In the genomic region with DNA sequence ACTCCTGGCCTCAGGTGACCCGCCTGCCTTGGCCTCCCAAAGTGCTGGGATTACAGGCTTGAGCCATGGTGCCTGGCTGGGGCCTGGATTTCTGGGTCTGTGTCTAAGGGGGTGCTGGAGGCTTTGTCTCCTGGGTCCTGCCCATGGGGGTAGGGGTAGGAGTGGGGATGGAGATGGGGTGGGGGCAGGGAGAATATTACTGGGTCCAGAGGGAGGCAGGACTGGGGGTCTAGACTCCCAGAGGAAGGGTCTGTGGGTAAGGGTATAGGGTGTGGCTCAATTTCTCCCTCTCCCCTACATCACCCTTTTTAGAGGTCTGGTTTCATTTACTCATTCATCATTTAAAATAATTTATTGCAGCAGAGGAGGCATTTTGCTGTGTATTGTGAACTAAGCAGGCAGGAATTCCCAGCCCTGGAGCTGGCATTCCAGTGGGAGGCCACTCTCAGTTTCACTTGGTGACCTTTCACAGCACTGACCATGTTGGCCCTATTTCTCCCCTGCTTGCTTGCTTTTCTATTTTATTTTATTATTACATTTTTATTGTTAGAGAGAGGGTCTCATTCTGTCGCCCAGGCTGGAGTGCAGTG, we compare ENCODE assay signal across 1 cellular context.
TF ChIP-seq lines count a peak whose summit lies in the region.

No MANE protein-coding gene starts in this region.

TF ChIP-seq in SK-N-SH, 30 proteins besides CTCF, POLR2A, EP300 and RAD21 (continued from another document):
- TF ChIP-seq, protein P1, sequence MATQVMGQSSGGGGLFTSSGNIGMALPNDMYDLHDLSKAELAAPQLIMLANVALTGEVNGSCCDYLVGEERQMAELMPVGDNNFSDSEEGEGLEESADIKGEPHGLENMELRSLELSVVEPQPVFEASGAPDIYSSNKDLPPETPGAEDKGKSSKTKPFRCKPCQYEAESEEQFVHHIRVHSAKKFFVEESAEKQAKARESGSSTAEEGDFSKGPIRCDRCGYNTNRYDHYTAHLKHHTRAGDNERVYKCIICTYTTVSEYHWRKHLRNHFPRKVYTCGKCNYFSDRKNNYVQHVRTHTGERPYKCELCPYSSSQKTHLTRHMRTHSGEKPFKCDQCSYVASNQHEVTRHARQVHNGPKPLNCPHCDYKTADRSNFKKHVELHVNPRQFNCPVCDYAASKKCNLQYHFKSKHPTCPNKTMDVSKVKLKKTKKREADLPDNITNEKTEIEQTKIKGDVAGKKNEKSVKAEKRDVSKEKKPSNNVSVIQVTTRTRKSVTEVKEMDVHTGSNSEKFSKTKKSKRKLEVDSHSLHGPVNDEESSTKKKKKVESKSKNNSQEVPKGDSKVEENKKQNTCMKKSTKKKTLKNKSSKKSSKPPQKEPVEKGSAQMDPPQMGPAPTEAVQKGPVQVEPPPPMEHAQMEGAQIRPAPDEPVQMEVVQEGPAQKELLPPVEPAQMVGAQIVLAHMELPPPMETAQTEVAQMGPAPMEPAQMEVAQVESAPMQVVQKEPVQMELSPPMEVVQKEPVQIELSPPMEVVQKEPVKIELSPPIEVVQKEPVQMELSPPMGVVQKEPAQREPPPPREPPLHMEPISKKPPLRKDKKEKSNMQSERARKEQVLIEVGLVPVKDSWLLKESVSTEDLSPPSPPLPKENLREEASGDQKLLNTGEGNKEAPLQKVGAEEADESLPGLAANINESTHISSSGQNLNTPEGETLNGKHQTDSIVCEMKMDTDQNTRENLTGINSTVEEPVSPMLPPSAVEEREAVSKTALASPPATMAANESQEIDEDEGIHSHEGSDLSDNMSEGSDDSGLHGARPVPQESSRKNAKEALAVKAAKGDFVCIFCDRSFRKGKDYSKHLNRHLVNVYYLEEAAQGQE (IDR thresholded peaks at IDR 0.05; ENCODE audit: low read depth, low read length) = 0 out of 2 replicates have a peak, but pooled peaks have one; percentile 39
- no peak; the same call in 1 of the 2 replicates for TF ChIP-seq RXRA (IDR thresholded peaks at IDR 0.05; ENCODE audit: borderline replicate concordance, low read depth)
- TF ChIP-seq TCF12 (IDR thresholded peaks at IDR 0.05) = peak; percentile 59; the same call in 1 of the 2 replicates
- TF ChIP-seq, protein P2, sequence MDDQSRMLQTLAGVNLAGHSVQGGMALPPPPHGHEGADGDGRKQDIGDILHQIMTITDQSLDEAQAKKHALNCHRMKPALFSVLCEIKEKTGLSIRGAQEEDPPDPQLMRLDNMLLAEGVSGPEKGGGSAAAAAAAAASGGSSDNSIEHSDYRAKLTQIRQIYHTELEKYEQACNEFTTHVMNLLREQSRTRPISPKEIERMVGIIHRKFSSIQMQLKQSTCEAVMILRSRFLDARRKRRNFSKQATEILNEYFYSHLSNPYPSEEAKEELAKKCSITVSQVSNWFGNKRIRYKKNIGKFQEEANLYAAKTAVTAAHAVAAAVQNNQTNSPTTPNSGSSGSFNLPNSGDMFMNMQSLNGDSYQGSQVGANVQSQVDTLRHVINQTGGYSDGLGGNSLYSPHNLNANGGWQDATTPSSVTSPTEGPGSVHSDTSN (IDR thresholded peaks at IDR 0.05) = peak; percentile 82
- no peak for TF ChIP-seq NRF1 (IDR thresholded peaks at IDR 0.05; ENCODE audit: low read depth, low read length)
- peak; percentile 61; the same call in 1 of the 2 replicates for TF ChIP-seq TEAD4 (IDR thresholded peaks at IDR 0.05; ENCODE audit: borderline replicate concordance, insufficient read depth)
